In the genomic region with DNA sequence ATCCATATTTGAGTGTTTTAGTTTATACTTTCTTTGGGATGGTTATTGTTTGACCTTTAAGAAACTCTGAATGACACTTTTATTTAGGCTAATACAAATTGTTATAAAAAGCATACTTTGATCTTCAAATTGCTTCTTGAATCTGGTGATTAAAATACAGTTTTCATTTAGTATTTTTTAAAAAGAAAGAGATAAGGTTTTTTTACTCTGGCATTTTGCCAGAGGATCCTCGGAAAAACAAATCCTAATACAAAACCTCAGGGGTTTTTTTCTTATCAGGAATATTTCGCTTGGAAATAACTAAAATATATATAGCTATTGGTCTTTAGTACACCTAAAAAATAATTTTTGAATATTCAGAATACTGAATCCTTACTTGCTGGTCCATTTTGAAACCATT, we compare ENCODE assay signal across 20 cellular contexts. TPM values are rescaled to one million over a fixed set of nuclear protein-coding genes. Genes with fewer than 3 reads are reported as not detected.
DNase-seq lines count a peak whose midpoint lies in the region; FAIRE-seq and TF ChIP-seq lines count a peak whose summit lies in the region.
"Had no signal": no experiment of that assay in that cellular context is flagged by ENCODE, and none has a peak within 500 bp of the region (broad histone marks: within the 10 kb centered on the region; RNA-seq: fewer than 3 reads in every experiment).

No MANE protein-coding gene starts in this region.

- TF ChIP-seq CTCF in VCaP (conservative IDR thresholded peaks at IDR 0.05): no peak

- DNase-seq in NCI-H146 (lab: John Stamatoyannopoulos, UW) (peak; percentile 31), NCI-H146 treated with DMSO at 0.1 percent for 48 hours (lab: John Stamatoyannopoulos, UW; ENCODE audit: unreplicated experiment) (no peak), iPS-NIHi11 (ENCODE audit: low spot score) (no peak), SJCRH30 (no peak)
- no peak for DNase-seq in activated T-cell treated with anti-CD3 and anti-CD28 coated beads, Interleukin-2, amount 50 U/mL, for 1 hour
- DNase-seq: Caco-2; CD4-positive, CD25-positive, alpha-beta regulatory T cell; CD8-positive, alpha-beta T cell; DMS153; DND-41; GOT3; H7; HCEC 1CT had no signal

- H3K9me3 ChIP-seq in SJCRH30 (replicated peaks): no peaks in the 10 kb centered on the region
- H3K9me3 ChIP-seq: BLaER1, Caco-2 had no signal

- no peaks in the 10 kb centered on the region for H3K4me1 ChIP-seq in SJCRH30
- H3K4me1 ChIP-seq: BLaER1, Caco-2 had no signal

- H3K4me3 ChIP-seq in SJCRH30: no peak overlapping the region
- H3K4me3 ChIP-seq: BLaER1 had no signal

- peak overlapping the region; percentile 79 for H3K27ac ChIP-seq in VCaP
- no peak overlapping the region for H3K27ac ChIP-seq in SJCRH30
- H3K27ac ChIP-seq: 22Rv1, BLaER1, C4-2B had no signal

- H3K36me3 ChIP-seq in SJCRH30: peaks cover 7% of the 10 kb centered on the region; the same call in 1 of the 2 replicates

- H3K27me3 ChIP-seq in SJCRH30: no peaks in the 10 kb centered on the region
- H3K27me3 ChIP-seq: BLaER1 had no signal

- peak; percentile 21 for FAIRE-seq in islet of Langerhans (lab: Jason Lieb, UNC)
- FAIRE-seq: A204.1, GM12892 had no signal

RNA-seq across cellular contexts. Expression of a gene that starts 17.0 kb away (rescaled TPM):
- 44.4 and 47.1 TPM in 2 replicates for total RNA-seq in SJCRH30 (2014; rRNA removed; shearing (Covaris generic))

RNA-seq across cellular contexts. Expression of a gene that starts 48.1 kb away (rescaled TPM):
- 0.02 and 0.03 TPM in 2 replicates for total RNA-seq in SJCRH30 (2014; rRNA removed; shearing (Covaris generic))

RNA-seq across cellular contexts. Expression of a gene that starts 56.8 kb away (rescaled TPM):
- 13.2 and 15.6 TPM in 2 replicates for total RNA-seq in SJCRH30 (2014; rRNA removed; shearing (Covaris generic))
